Comparison of ENCODE assay signal across 8 cellular contexts in genomic region chr1:211579434-211580302, GRCh38. TPM values are rescaled to one million over a fixed set of nuclear protein-coding genes. Genes with fewer than 3 reads are reported as not detected.
DNase-seq lines count a peak whose midpoint lies in the region; ATAC-seq, FAIRE-seq and TF ChIP-seq lines count a peak whose summit lies in the region.

No MANE protein-coding gene starts in this region.

- H3K4me1 ChIP-seq in DOHH2 (ENCODE audit: control insufficient read depth, low read length) (peaks cover 38% of the 10 kb centered on the region), astrocyte (ENCODE audit: insufficient read depth, low read length) (peaks cover 26% of the 10 kb centered on the region)

- peak overlapping the region; percentile 81 for H3K4me3 Mint-ChIP-seq in astrocyte (ENCODE audit: unreplicated experiment)
- peak overlapping the region; percentile 78 for H3K4me3 Mint-ChIP-seq in stimulated activated naive CD8-positive, alpha-beta T cell treated with anti-CD3 and anti-CD28 coated beads, Interleukin-15, Interleukin-2, amounts not matched to agents 100 ng/mL and 50 ng/mL, for 24 hours

- H3K36me3 Mint-ChIP-seq in astrocyte (ENCODE audit: low read depth, unreplicated experiment) = peaks cover 5% of the 10 kb centered on the region
- H3K36me3 Mint-ChIP-seq in stimulated activated naive CD8-positive, alpha-beta T cell treated with anti-CD3 and anti-CD28 coated beads, Interleukin-15, Interleukin-2, amounts not matched to agents 100 ng/mL and 50 ng/mL, for 24 hours (ENCODE audit: low read depth) = peaks cover 10% of the 10 kb centered on the region

- ATAC-seq in GM19372 (IDR thresholded peaks at IDR 0.05; ENCODE audit: low read depth, unreplicated experiment) = peak; percentile 35
- peak; percentile 49 for ATAC-seq in HG03354 (IDR thresholded peaks at IDR 0.05; ENCODE audit: poor library complexity, severe bottlenecking, unreplicated experiment)

- H3K9me2 ChIP-seq in DOHH2 (replicated peaks; ENCODE audit: control insufficient read depth, low read length) = no peaks in the 10 kb centered on the region

- peak overlapping the region; percentile 95 for H3K4me2 ChIP-seq in DOHH2 (ENCODE audit: low read length)
- H3K4me2 ChIP-seq in astrocyte (ENCODE audit: low read length) = peak overlapping the region; percentile 90

- peaks cover 5% of the 10 kb centered on the region; the same call in 1 of the 2 replicates for H4K20me1 ChIP-seq in DOHH2 (ENCODE audit: control insufficient read depth, insufficient read depth, low read depth, low read length)
- peaks cover 31% of the 10 kb centered on the region for H4K20me1 ChIP-seq in astrocyte (ENCODE audit: insufficient read depth, low read length)

- H3K27me3 ChIP-seq in DOHH2 (ENCODE audit: control insufficient read depth, low read length) (no peaks in the 10 kb centered on the region), astrocyte (ENCODE audit: insufficient read depth, low read length) (no peaks in the 10 kb centered on the region)

- H3K9ac ChIP-seq in astrocyte (ENCODE audit: low read length) = peak overlapping the region; percentile 76

- peaks cover 7% of the 10 kb centered on the region for H3F3A ChIP-seq in DOHH2 (ENCODE audit: control insufficient read depth, insufficient read depth)

- peak overlapping the region; percentile 98 for H3K4me3 ChIP-seq in DOHH2 (ENCODE audit: low read length)
- peak overlapping the region; percentile 66 for H3K4me3 ChIP-seq in astrocyte (ENCODE audit: insufficient read depth, low read depth, low read length)

- H3K9me3 Mint-ChIP-seq in astrocyte (ENCODE audit: unreplicated experiment) = no peaks in the 10 kb centered on the region
- H3K9me3 Mint-ChIP-seq in stimulated activated naive CD8-positive, alpha-beta T cell treated with anti-CD3 and anti-CD28 coated beads, Interleukin-15, Interleukin-2, amounts not matched to agents 100 ng/mL and 50 ng/mL, for 24 hours = no peaks in the 10 kb centered on the region

- H3K9me3 ChIP-seq in DOHH2 (ENCODE audit: control insufficient read depth, insufficient read depth, low read length) (no peaks in the 10 kb centered on the region), astrocyte (ENCODE audit: insufficient read depth, low read depth, low read length) (no peaks in the 10 kb centered on the region)

- TF ChIP-seq CTCF in DOHH2 (IDR thresholded peaks at IDR 0.05; ENCODE audit: low read depth, low read length, poor library complexity, severe bottlenecking) (no peak), astrocyte (IDR thresholded peaks at IDR 0.05; ENCODE audit: insufficient read depth, low read depth, low read length) (no peak)

- peak overlapping the region; percentile 63 for H2AFZ ChIP-seq in astrocyte (ENCODE audit: low read depth, low read length)

- no peak overlapping the region; the same call in 1 of the 2 replicates for H3K27ac ChIP-seq in DOHH2 (ENCODE audit: low read depth, low read length)
- peak overlapping the region; percentile 9 for H3K27ac ChIP-seq in astrocyte (ENCODE audit: low read depth, low read length)

- H3K79me2 ChIP-seq in DOHH2 (ENCODE audit: control insufficient read depth, low read length) (peaks cover 31% of the 10 kb centered on the region), astrocyte (ENCODE audit: insufficient read depth, low read length) (peaks cover 43% of the 10 kb centered on the region)

- H3K27ac Mint-ChIP-seq in astrocyte (ENCODE audit: unreplicated experiment) = peak overlapping the region; percentile 0
- H3K27ac Mint-ChIP-seq in stimulated activated naive CD8-positive, alpha-beta T cell treated with anti-CD3 and anti-CD28 coated beads, Interleukin-15, Interleukin-2, amounts not matched to agents 100 ng/mL and 50 ng/mL, for 24 hours = peak overlapping the region; percentile 40

- H3K27me3 Mint-ChIP-seq in astrocyte (ENCODE audit: low read depth, unreplicated experiment) = no peaks in the 10 kb centered on the region
- H3K27me3 Mint-ChIP-seq in stimulated activated naive CD8-positive, alpha-beta T cell treated with anti-CD3 and anti-CD28 coated beads, Interleukin-15, Interleukin-2, amounts not matched to agents 100 ng/mL and 50 ng/mL, for 24 hours = no peaks in the 10 kb centered on the region

- DNase-seq in NCI-H82 treated with DMSO at 0.1 percent for 48 hours (lab: John Stamatoyannopoulos, UW; ENCODE audit: unreplicated experiment) = peak; percentile 74
- DNase-seq in astrocyte (ENCODE audit: low read depth) = no peak
- peak; percentile 92 for DNase-seq in islet precursor cell
- no peak for DNase-seq in mesenteric fat pad (ENCODE audit: low spot score)

- FAIRE-seq in astrocyte (lab: Jason Lieb, UNC) = no peak

- H3K36me3 ChIP-seq in DOHH2 (ENCODE audit: control insufficient read depth, low read length) (peaks cover 17% of the 10 kb centered on the region), astrocyte (ENCODE audit: insufficient read depth, low read length) (peaks cover 10% of the 10 kb centered on the region)

- peaks cover 32% of the 10 kb centered on the region for H3K4me1 Mint-ChIP-seq in astrocyte (ENCODE audit: low read depth, unreplicated experiment)
- H3K4me1 Mint-ChIP-seq in stimulated activated naive CD8-positive, alpha-beta T cell treated with anti-CD3 and anti-CD28 coated beads, Interleukin-15, Interleukin-2, amounts not matched to agents 100 ng/mL and 50 ng/mL, for 24 hours (ENCODE audit: low read depth) = peaks cover 45% of the 10 kb centered on the region

RNA-seq across cellular contexts. Expression of gene SLC30A1, which starts 0.7 kb away (rescaled TPM):
- 34.9 and 35.0 TPM in 2 replicates for total RNA-seq in astrocyte
- total RNA-seq in mesenteric fat pad = 33.6 TPM

Comparison
In these comparisons a context has a peak if more than half of its experiments do, and no peak if none do; other contexts are left out.
1. DNase-seq: peak in NCI-H82 treated with DMSO at 0.1 percent for 48 hours (single experiment) and islet precursor cell (single experiment); none in astrocyte (single experiment) and mesenteric fat pad (single experiment).